16 cellular contexts compared by ENCODE assay signal in the genomic region with DNA sequence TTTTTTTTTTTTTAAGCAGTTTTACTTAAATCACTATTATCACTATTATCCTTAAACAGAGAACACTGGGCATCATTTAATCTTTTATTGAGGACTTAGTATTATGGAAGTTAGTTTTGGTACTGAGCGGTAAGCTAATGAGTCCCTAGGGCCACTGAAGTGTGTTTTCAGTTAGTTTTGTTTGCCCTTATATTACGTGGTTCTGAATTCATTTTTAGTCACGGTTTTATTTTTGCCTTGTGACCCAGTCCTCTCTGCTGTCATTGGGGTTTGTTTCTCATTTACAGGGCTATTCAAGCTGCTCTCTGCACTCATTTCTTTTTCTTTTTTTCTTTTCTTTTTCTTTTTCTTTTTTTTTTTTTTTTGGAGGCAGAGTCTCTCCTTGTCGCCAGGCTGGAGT. TPM values are rescaled to one million over a fixed set of nuclear protein-coding genes. Genes with fewer than 3 reads are reported as not detected.
DNase-seq lines count a peak whose midpoint lies in the region; ATAC-seq and TF ChIP-seq lines count a peak whose summit lies in the region.
"Had no signal": no experiment of that assay in that cellular context is flagged by ENCODE, and none has a peak within 500 bp of the region (broad histone marks: within the 10 kb centered on the region; RNA-seq: fewer than 3 reads in every experiment).

No MANE protein-coding gene starts in this region.

- intact Hi-C loops in left ventricle myocardium superior (cut with micrococcal nuclease): no loop called here
- intact Hi-C loops in left ventricle myocardium inferior (cut with micrococcal nuclease): no loop called here

- H2BK12ac ChIP-seq in mesenchymal stem cell (ENCODE audit: low read length in 2 of 2): no peak overlapping the region

- H4K8ac ChIP-seq in mesenchymal stem cell (ENCODE audit: low read length): no peak overlapping the region

- H3K4me2 ChIP-seq in mesenchymal stem cell (ENCODE audit: low read length, poor library complexity, severe bottlenecking): no peak overlapping the region

- H3K27me3 ChIP-seq in left ventricle myocardium inferior (ENCODE audit: low read depth): no peaks in the 10 kb centered on the region
- H3K27me3 ChIP-seq in mesenchymal stem cell (ENCODE audit: control insufficient read depth in 1 of 2, insufficient read depth in 1 of 2, low read length in 2 of 2): no peaks in the 10 kb centered on the region

- peak overlapping the region in 4 of 10 donors; percentile 11 to 75 (median 36) for H3K27ac Mint-ChIP-seq in naive thymus-derived CD8-positive, alpha-beta T cell

- H3K27me3 Mint-ChIP-seq in naive thymus-derived CD8-positive, alpha-beta T cell: no peaks in the 10 kb centered on the region

- H3K9ac ChIP-seq in mesenchymal stem cell (ENCODE audit: low read length): peak overlapping the region; percentile 37

- H2AK5ac ChIP-seq in mesenchymal stem cell (ENCODE audit: low read length, severe bottlenecking): no peak overlapping the region

- H2BK120ac ChIP-seq in mesenchymal stem cell (ENCODE audit: low read depth, low read length): no peak overlapping the region

- ATAC-seq in left ventricle myocardium superior (peak; percentile 48), HG03342 (IDR thresholded peaks at IDR 0.05; ENCODE audit: unreplicated experiment) (no peak)
- no peak for ATAC-seq in naive thymus-derived CD8-positive, alpha-beta T cell
- ATAC-seq: K562, Panc1, Right ventricle myocardium inferior had no signal

- 78% methylated on average over 2 of the region's 4 CpGs for WGBS in mesenchymal stem cell

- no peak overlapping the region for H3K14ac ChIP-seq in mesenchymal stem cell (ENCODE audit: low read length in 2 of 2)

- H3K9me3 ChIP-seq in left ventricle myocardium inferior (replicated peaks) (no peaks in the 10 kb centered on the region), mesenchymal stem cell (ENCODE audit: control insufficient read depth, low read length) (no peaks in the 10 kb centered on the region)

- H3K4me1 ChIP-seq in left ventricle myocardium inferior (peaks cover 42% of the 10 kb centered on the region), mesenchymal stem cell (ENCODE audit: control insufficient read depth, insufficient read depth, low read depth, low read length) (no peaks in the 10 kb centered on the region)

- H3K18ac ChIP-seq in mesenchymal stem cell (ENCODE audit: low read depth in 1 of 2, low read length in 2 of 2): no peak overlapping the region

- TF ChIP-seq CTCF in left ventricle myocardium inferior (IDR thresholded peaks at IDR 0.05; ENCODE audit: borderline replicate concordance) (no peak), VCaP (conservative IDR thresholded peaks at IDR 0.05) (no peak)

- no peak overlapping the region for H2BK15ac ChIP-seq in mesenchymal stem cell (ENCODE audit: low read depth, poor library complexity, severe bottlenecking)

- H3K27ac ChIP-seq in left ventricle myocardium inferior (replicated peaks) (no peak overlapping the region), VCaP (peak overlapping the region; percentile 80), mesenchymal stem cell (ENCODE audit: low read length, poor library complexity, severe bottlenecking) (no peak overlapping the region)
- H3K27ac ChIP-seq: HL-60, SK-N-MC had no signal

- H3K4me1 Mint-ChIP-seq in naive thymus-derived CD8-positive, alpha-beta T cell: peaks cover 17 to 54% (median 47%) of the 10 kb centered on the region in 4 donors

- H3K79me1 ChIP-seq in mesenchymal stem cell (replicated peaks; ENCODE audit: low read length, poor library complexity, severe bottlenecking): peaks cover 23% of the 10 kb centered on the region

- H2AFZ ChIP-seq in mesenchymal stem cell (ENCODE audit: low read depth, low read length): no peak overlapping the region

- no peak overlapping the region for H4K91ac ChIP-seq in mesenchymal stem cell (ENCODE audit: low read length)

- POLR2A ChIA-PET in naive thymus-derived CD8-positive, alpha-beta T cell (lab: Charles Lee): interaction anchor here (0.6 kb wide), 1 partner anchor 12 kb away, joined by 3 read pairs; no protein-coding TSS in a partner anchor

- no peak overlapping the region for H2BK5ac ChIP-seq in mesenchymal stem cell (ENCODE audit: low read depth, low read length, poor library complexity, severe bottlenecking)

- no peak for DNase-seq in left ventricle myocardium superior
- no peak for DNase-seq in left ventricle myocardium inferior
- peak; percentile 50 for DNase-seq in mesenchymal stem cell
- no peak for DNase-seq in DMS53 treated with DMSO at 0.1 percent for 48 hours (lab: John Stamatoyannopoulos, UW; ENCODE audit: unreplicated experiment)
- no peak for DNase-seq in OCI-M1 (lab: John Stamatoyannopoulos, UW)
- DNase-seq in naive thymus-derived CD8-positive, alpha-beta T cell: no peak
- DNase-seq: AML-193, NCI-H1048, NCI-H446 had no signal

- H3K4me3 ChIP-seq in left ventricle myocardium inferior (no peak overlapping the region), mesenchymal stem cell (ENCODE audit: insufficient read depth in 1 of 2, low read depth in 1 of 2, low read length in 2 of 2) (no peak overlapping the region)
- H3K4me3 ChIP-seq: K562, SK-N-MC had no signal

- H3K23ac ChIP-seq in mesenchymal stem cell (ENCODE audit: low read length in 2 of 2): no peak overlapping the region

- no peaks in the 10 kb centered on the region for H3K9me3 Mint-ChIP-seq in naive thymus-derived CD8-positive, alpha-beta T cell

- H3K36me3 Mint-ChIP-seq in naive thymus-derived CD8-positive, alpha-beta T cell: peaks cover 0 to 41% (median 0%) of the 10 kb centered on the region in 3 donors

- H3K36me3 ChIP-seq in left ventricle myocardium inferior (no peaks in the 10 kb centered on the region), mesenchymal stem cell (ENCODE audit: control insufficient read depth in 1 of 2, insufficient read depth in 2 of 2, low read depth in 1 of 2, low read length in 2 of 2) (no peaks in the 10 kb centered on the region)

- no peak overlapping the region for H3K4ac ChIP-seq in mesenchymal stem cell (ENCODE audit: low read depth in 1 of 2, low read length in 2 of 2)

- H3K4me3 Mint-ChIP-seq in naive thymus-derived CD8-positive, alpha-beta T cell: no peak overlapping the region

RNA-seq across cellular contexts. Expression of gene RABEP1, which starts 17.3 kb away (rescaled TPM):
- total RNA-seq in left ventricle myocardium superior (56.0 TPM), left ventricle myocardium inferior (60.6 TPM)
- 35.9 TPM for polyA plus RNA-seq in mesenchymal stem cell (2013, experiment 1 of 2)
- 36.2 TPM for polyA plus RNA-seq in mesenchymal stem cell (2013, experiment 2 of 2)
- total RNA-seq in naive thymus-derived CD8-positive, alpha-beta T cell: 10 to 100 TPM; 57.3 to 58.6 TPM
- 10 to 100 TPM; 23.5 to 32.7 (median 31.3) TPM for polyA plus RNA-seq in naive thymus-derived CD8-positive, alpha-beta T cell
